ENCODE assay signal across 8 cellular contexts in the genomic region with DNA sequence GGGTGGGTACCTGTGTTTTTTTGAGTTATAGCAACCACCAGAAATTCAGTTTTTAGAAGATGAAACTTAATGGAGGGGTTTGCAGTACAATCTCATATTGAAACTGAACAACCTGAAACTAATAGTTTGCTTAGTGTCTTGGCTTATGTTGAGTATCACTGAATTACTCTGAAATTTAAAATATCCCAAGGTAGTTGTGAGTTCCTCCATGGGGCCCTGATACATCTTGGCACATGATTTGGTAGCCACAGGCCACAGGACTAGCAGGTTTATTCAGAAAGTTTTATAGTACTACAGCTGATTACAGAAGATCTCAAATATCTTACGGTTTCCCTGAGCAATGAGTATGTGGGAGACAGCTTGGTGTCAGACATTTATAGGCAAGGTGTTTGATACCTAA. TPM values are rescaled to one million over a fixed set of nuclear protein-coding genes. Genes with fewer than 3 reads are reported as not detected.
DNase-seq lines count a peak whose midpoint lies in the region; ATAC-seq, FAIRE-seq and TF ChIP-seq lines count a peak whose summit lies in the region.

No MANE protein-coding gene starts in this region.

- H3K79me2 ChIP-seq in HepG2 (ENCODE audit: insufficient read depth, low read length), result peaks cover 92% of the 10 kb centered on the region

- no peak for TF ChIP-seq CTCF in HepG2 (CRISPR knock-in tag; IDR thresholded peaks at IDR 0.05)

- H3K27me3 ChIP-seq in HepG2 (ENCODE audit: control insufficient read depth in 1 of 2, insufficient read depth in 2 of 2, low read length in 2 of 2), result no peaks in the 10 kb centered on the region

- no peak overlapping the region for H3K4me3 ChIP-seq in HepG2 (replicated peaks in 1 of 3; ENCODE audit: insufficient read depth in 1 of 3, low read depth in 2 of 3, low read length in 3 of 3)

- in situ Hi-C loops in HepG2 (cut with HindIII; ENCODE audit: extremely low pct_ligation_motif_present, low pct_unique_long_range_greater_than_20kb), result no loop called here

- WGBS in HepG2 (ENCODE audit: low lambda C conversion rate), result 100% methylated on average over 1 of the region's 1 CpG

- peak overlapping the region; percentile 19 for H3K4me3 Mint-ChIP-seq in activated T-cell treated with anti-CD3 and anti-CD28 coated beads, Interleukin-2, amount 50 U/mL, for 24 hours
- no peak overlapping the region for H3K4me3 Mint-ChIP-seq in activated CD4-positive, alpha-beta memory T cell treated with anti-CD3 and anti-CD28 coated beads, Interleukin-2, amount 10 ng/mL, durations not matched to agents 7 days and 5 days
- H3K4me3 Mint-ChIP-seq in stimulated activated naive B cell treated with anti-CD40 and anti-IgM and Interleukin-4, amounts not matched to agents 10 μg/mL and 1 μg/mL and 100 μg/mL, for 72 hours, result no peak overlapping the region

- peak; percentile 27 for DNase-seq in activated T-cell treated with anti-CD3 and anti-CD28 coated beads, Interleukin-2, amount 50 U/mL, for 24 hours
- no peak for DNase-seq in activated T-cell treated with anti-CD3 and anti-CD28 coated beads, Interleukin-2, amount 50 U/mL, for 1 hour
- DNase-seq in activated CD4-positive, alpha-beta memory T cell treated with anti-CD3 and anti-CD28 coated beads, Interleukin-2, amount 10 ng/mL, durations not matched to agents 7 days and 5 days, result no peak
- DNase-seq in stimulated activated naive B cell treated with anti-CD40 and anti-IgM and Interleukin-4, amounts not matched to agents 10 μg/mL and 1 μg/mL and 100 μg/mL, for 72 hours, result no peak
- DNase-seq in HTR-8/SVneo (ENCODE audit: insufficient read length, low spot score), result no peak
- DNase-seq in DMS153 treated with DMSO at 0.1 percent for 48 hours (lab: John Stamatoyannopoulos, UW; ENCODE audit: unreplicated experiment), result no peak
- no peak for DNase-seq in HepG2 (ENCODE audit: low spot score)

- peak overlapping the region; percentile 86 for H3K27ac Mint-ChIP-seq in activated T-cell treated with anti-CD3 and anti-CD28 coated beads, Interleukin-2, amount 50 U/mL, for 24 hours
- peak overlapping the region; percentile 21 for H3K27ac Mint-ChIP-seq in activated CD4-positive, alpha-beta memory T cell treated with anti-CD3 and anti-CD28 coated beads, Interleukin-2, amount 10 ng/mL, durations not matched to agents 7 days and 5 days
- no peak overlapping the region for H3K27ac Mint-ChIP-seq in stimulated activated naive B cell treated with anti-CD40 and anti-IgM and Interleukin-4, amounts not matched to agents 10 μg/mL and 1 μg/mL and 100 μg/mL, for 72 hours

- no peak for TF ChIP-seq RAD21 in HepG2 (CRISPR knock-in tag; IDR thresholded peaks at IDR 0.05)

- ATAC-seq in HG02870 (IDR thresholded peaks at IDR 0.05; ENCODE audit: unreplicated experiment) (peak; percentile 73), HepG2 (no peak)
- peak; percentile 44 to 65 for ATAC-seq in stimulated activated naive B cell treated with anti-CD40 and anti-IgM and Interleukin-4, amounts not matched to agents 10 μg/mL and 1 μg/mL and 100 μg/mL, for 72 hours (replicated peaks)

- no peak for TF ChIP-seq EP300 in HepG2 (IDR thresholded peaks at IDR 0.05; ENCODE audit: low read depth in 2 of 2, low read length in 2 of 2)
- TF ChIP-seq EP300 in HepG2 (CRISPR knock-in tag; IDR thresholded peaks at IDR 0.05; ENCODE audit: borderline replicate concordance), result no peak

- no peak overlapping the region for H2AFZ ChIP-seq in HepG2 (ENCODE audit: low read length)

- H3K27ac ChIP-seq in HepG2 (ENCODE audit: extremely low read length, insufficient read depth, low read length), result no peak overlapping the region

- H3K27me3 Mint-ChIP-seq in activated T-cell treated with anti-CD3 and anti-CD28 coated beads, Interleukin-2, amount 50 U/mL, for 24 hours, result no peaks in the 10 kb centered on the region
- H3K27me3 Mint-ChIP-seq in activated CD4-positive, alpha-beta memory T cell treated with anti-CD3 and anti-CD28 coated beads, Interleukin-2, amount 10 ng/mL, durations not matched to agents 7 days and 5 days, result no peaks in the 10 kb centered on the region
- no peaks in the 10 kb centered on the region for H3K27me3 Mint-ChIP-seq in stimulated activated naive B cell treated with anti-CD40 and anti-IgM and Interleukin-4, amounts not matched to agents 10 μg/mL and 1 μg/mL and 100 μg/mL, for 72 hours

- no peaks in the 10 kb centered on the region for H3K9me3 Mint-ChIP-seq in activated T-cell treated with anti-CD3 and anti-CD28 coated beads, Interleukin-2, amount 50 U/mL, for 24 hours
- H3K9me3 Mint-ChIP-seq in activated CD4-positive, alpha-beta memory T cell treated with anti-CD3 and anti-CD28 coated beads, Interleukin-2, amount 10 ng/mL, durations not matched to agents 7 days and 5 days, result no peaks in the 10 kb centered on the region
- H3K9me3 Mint-ChIP-seq in stimulated activated naive B cell treated with anti-CD40 and anti-IgM and Interleukin-4, amounts not matched to agents 10 μg/mL and 1 μg/mL and 100 μg/mL, for 72 hours, result no peaks in the 10 kb centered on the region

- FAIRE-seq in HTR-8/SVneo (lab: Jason Lieb, UNC) (no peak), HepG2 (lab: Jason Lieb, UNC) (no peak)

- peaks cover 78% of the 10 kb centered on the region for H3K4me1 Mint-ChIP-seq in activated T-cell treated with anti-CD3 and anti-CD28 coated beads, Interleukin-2, amount 50 U/mL, for 24 hours (ENCODE audit: low read depth)
- peaks cover 69% of the 10 kb centered on the region for H3K4me1 Mint-ChIP-seq in activated CD4-positive, alpha-beta memory T cell treated with anti-CD3 and anti-CD28 coated beads, Interleukin-2, amount 10 ng/mL, durations not matched to agents 7 days and 5 days
- peaks cover 17 to 34% of the 10 kb centered on the region in 2 donors for H3K4me1 Mint-ChIP-seq in stimulated activated naive B cell treated with anti-CD40 and anti-IgM and Interleukin-4, amounts not matched to agents 10 μg/mL and 1 μg/mL and 100 μg/mL, for 72 hours

- no TSS peak for BruUV-seq in HepG2 (replicated peaks; lab: Mats Ljungman, UMichigan)

- peaks cover 6 to 31% of the 10 kb centered on the region in 2 experiments; a peak in 3 of 5 replicates for H3K36me3 ChIP-seq in HepG2 (replicated peaks in 1 of 2; ENCODE audit: control insufficient read depth in 1 of 2, insufficient read depth in 2 of 2, low read length in 2 of 2)

- no peaks in the 10 kb centered on the region for H3K9me3 ChIP-seq in HepG2 (ENCODE audit: low read length)

- no peak overlapping the region for H3K4me2 ChIP-seq in HepG2 (ENCODE audit: low read depth, low read length)

- peaks cover 70% of the 10 kb centered on the region for H4K20me1 ChIP-seq in HepG2 (ENCODE audit: insufficient read depth, low read length)

- no peak for TF ChIP-seq POLR2A in HepG2 (IDR thresholded peaks at IDR 0.05; ENCODE audit: insufficient read depth in 1 of 2, low read depth in 2 of 2, low read length in 2 of 2)

- H3K36me3 Mint-ChIP-seq in activated T-cell treated with anti-CD3 and anti-CD28 coated beads, Interleukin-2, amount 50 U/mL, for 24 hours (ENCODE audit: low read depth), result peaks cover 85% of the 10 kb centered on the region
- H3K36me3 Mint-ChIP-seq in activated CD4-positive, alpha-beta memory T cell treated with anti-CD3 and anti-CD28 coated beads, Interleukin-2, amount 10 ng/mL, durations not matched to agents 7 days and 5 days (ENCODE audit: low read depth), result peaks cover 47% of the 10 kb centered on the region
- peaks cover 22 to 41% of the 10 kb centered on the region in 2 donors for H3K36me3 Mint-ChIP-seq in stimulated activated naive B cell treated with anti-CD40 and anti-IgM and Interleukin-4, amounts not matched to agents 10 μg/mL and 1 μg/mL and 100 μg/mL, for 72 hours

- H3K9ac ChIP-seq in HepG2 (ENCODE audit: insufficient read depth, low read depth, low read length), result no peak overlapping the region

- CTCF ChIA-PET in activated CD4-positive, alpha-beta memory T cell treated with anti-CD3 and anti-CD28 coated beads, Interleukin-2, amount 10 ng/mL, durations not matched to agents 7 days and 5 days (lab: Charles Lee), result interaction anchor here (3.8 kb wide), 1 partner anchor 41 kb away, joined by 16 read pairs; no protein-coding TSS in a partner anchor
- CTCF ChIA-PET in HepG2 (lab: Yijun Ruan, JAX; ENCODE audit: low intra/inter-chr PET ratio, low total read pairs), result no interaction called here

- intact Hi-C loops in HepG2 (cut with micrococcal nuclease; ENCODE audit: unreplicated experiment), result no loop called here

- peaks cover 75% of the 10 kb centered on the region for H3K4me1 ChIP-seq in HepG2 (ENCODE audit: insufficient read depth, low read length)

- POLR2A ChIA-PET in activated CD4-positive, alpha-beta memory T cell treated with anti-CD3 and anti-CD28 coated beads, Interleukin-2, amount 10 ng/mL, durations not matched to agents 7 days and 5 days (lab: Charles Lee), result interaction anchor here (0.7 to 3.5 kb wide), 7 partner anchors 10 to 70 kb away, joined by 3 to 16 read pairs (median 9); a partner anchor contains a TSS
- POLR2A ChIA-PET in HepG2 (lab: Yijun Ruan, JAX), result interaction anchor here (0.8 to 1.6 kb wide), 3 partner anchors 9 to 32 kb away, joined by 3 to 7 read pairs (median 4); a partner anchor contains a TSS

RNA-seq across cellular contexts. Expression of a gene that starts 10.4 kb away (rescaled TPM):
- 100 to 1,000 TPM; 240 to 241 TPM for total RNA-seq in activated CD4-positive, alpha-beta memory T cell treated with anti-CD3 and anti-CD28 coated beads, Interleukin-2, amount 10 ng/mL, durations not matched to agents 7 days and 5 days
- total RNA-seq in HepG2 (2016; rRNA removed; fragmentation: Illumina TruSeq; extraction: Trizol), result 159 and 290 TPM in 2 replicates
- total RNA-seq in HepG2 (2016; cell fraction: cytosol; rRNA removed; fragmentation: Illumina TruSeq; extraction: Trizol; ENCODE audit: low read depth), result 36.7 and 44.1 TPM in 2 replicates
- 170 and 269 TPM in 2 replicates for total RNA-seq in HepG2 (2016; cell fraction: insoluble cytoplasmic fraction; rRNA removed; fragmentation: Illumina TruSeq; extraction: Trizol)
- total RNA-seq in HepG2 (2016; cell fraction: membrane; rRNA removed; fragmentation: Illumina TruSeq; extraction: Trizol), result 155 and 168 TPM in 2 replicates
- total RNA-seq in HepG2 (2016; cell fraction: nucleus; rRNA removed; fragmentation: Illumina TruSeq; extraction: Trizol), result 118 and 124 TPM in 2 replicates
- 43.7 and 54.4 TPM in 2 replicates for polyA plus RNA-seq in HepG2 (2011; rRNA removed)
- 23.9 and 37.8 TPM in 2 replicates for polyA plus RNA-seq in HepG2 (2011; cell fraction: cytosol; rRNA removed)
- polyA plus RNA-seq in HepG2 (2011; cell fraction: nucleus; rRNA removed), result 16.1 and 21.1 TPM in 2 replicates
- 244 and 265 TPM in 2 replicates for polyA plus RNA-seq in HepG2 (2012)
- 58.0 and 58.7 TPM in 2 replicates for polyA plus RNA-seq in HepG2 (2016; cell fraction: cytosol; fragmentation: Illumina TruSeq; extraction: Trizol; ENCODE audit: low read depth)
- 452 and 465 TPM in 2 replicates for polyA plus RNA-seq in HepG2 (2016; cell fraction: insoluble cytoplasmic fraction; fragmentation: Illumina TruSeq; extraction: Trizol; ENCODE audit: low read depth)
- polyA plus RNA-seq in HepG2 (2016; cell fraction: membrane; fragmentation: Illumina TruSeq; extraction: Trizol; ENCODE audit: low read depth), result 140 and 145 TPM in 2 replicates
- 228 and 240 TPM in 2 replicates for polyA plus RNA-seq in HepG2 (2016; cell fraction: nucleus; fragmentation: Illumina TruSeq; extraction: Trizol; ENCODE audit: insufficient read depth, low read depth)
- 15.3 and 29.9 TPM in 2 replicates for polyA minus RNA-seq in HepG2 (2011; rRNA and poly(A)+ RNA removed; ENCODE audit: low replicate concordance)
- polyA minus RNA-seq in HepG2 (2011; cell fraction: cytosol; rRNA and poly(A)+ RNA removed), result 57.2 and 64.6 TPM in 2 replicates
- 23.0 and 29.1 TPM in 2 replicates for polyA minus RNA-seq in HepG2 (2011; cell fraction: nucleus; rRNA and poly(A)+ RNA removed)

RNA-seq across cellular contexts. Expression of a gene that starts 31.9 kb away (rescaled TPM):
- 100 to 1,000 TPM; 529 to 549 TPM for total RNA-seq in activated CD4-positive, alpha-beta memory T cell treated with anti-CD3 and anti-CD28 coated beads, Interleukin-2, amount 10 ng/mL, durations not matched to agents 7 days and 5 days
- 1,051 and 1,399 TPM in 2 replicates for total RNA-seq in HepG2 (2016; rRNA removed; fragmentation: Illumina TruSeq; extraction: Trizol)
- total RNA-seq in HepG2 (2016; cell fraction: cytosol; rRNA removed; fragmentation: Illumina TruSeq; extraction: Trizol; ENCODE audit: low read depth), result 224 and 228 TPM in 2 replicates
- total RNA-seq in HepG2 (2016; cell fraction: insoluble cytoplasmic fraction; rRNA removed; fragmentation: Illumina TruSeq; extraction: Trizol), result 1,021 and 1,411 TPM in 2 replicates
- total RNA-seq in HepG2 (2016; cell fraction: membrane; rRNA removed; fragmentation: Illumina TruSeq; extraction: Trizol), result 344 and 367 TPM in 2 replicates
- 359 and 382 TPM in 2 replicates for total RNA-seq in HepG2 (2016; cell fraction: nucleus; rRNA removed; fragmentation: Illumina TruSeq; extraction: Trizol)
- polyA plus RNA-seq in HepG2 (2011; rRNA removed), result 985 and 1,180 TPM in 2 replicates
- polyA plus RNA-seq in HepG2 (2011; cell fraction: cytosol; rRNA removed), result 961 and 1,057 TPM in 2 replicates
- 521 and 614 TPM in 2 replicates for polyA plus RNA-seq in HepG2 (2011; cell fraction: nucleus; rRNA removed)
- polyA plus RNA-seq in HepG2 (2012), result 690 and 871 TPM in 2 replicates
- polyA plus RNA-seq in HepG2 (2016; cell fraction: cytosol; fragmentation: Illumina TruSeq; extraction: Trizol; ENCODE audit: low read depth), result 156 and 174 TPM in 2 replicates
- polyA plus RNA-seq in HepG2 (2016; cell fraction: insoluble cytoplasmic fraction; fragmentation: Illumina TruSeq; extraction: Trizol; ENCODE audit: low read depth), result 1,081 and 1,136 TPM in 2 replicates
- 252 and 280 TPM in 2 replicates for polyA plus RNA-seq in HepG2 (2016; cell fraction: membrane; fragmentation: Illumina TruSeq; extraction: Trizol; ENCODE audit: low read depth)
- 530 and 544 TPM in 2 replicates for polyA plus RNA-seq in HepG2 (2016; cell fraction: nucleus; fragmentation: Illumina TruSeq; extraction: Trizol; ENCODE audit: insufficient read depth, low read depth)
- polyA minus RNA-seq in HepG2 (2011; rRNA and poly(A)+ RNA removed; ENCODE audit: low replicate concordance), result 2,113 and 3,228 TPM in 2 replicates
- polyA minus RNA-seq in HepG2 (2011; cell fraction: cytosol; rRNA and poly(A)+ RNA removed), result 569 and 591 TPM in 2 replicates
- polyA minus RNA-seq in HepG2 (2011; cell fraction: nucleus; rRNA and poly(A)+ RNA removed), result 160 and 202 TPM in 2 replicates

RNA-seq across cellular contexts. Expression of a gene that starts 47.4 kb away (rescaled TPM):
- 100 to 1,000 TPM; 826 to 860 TPM for total RNA-seq in activated CD4-positive, alpha-beta memory T cell treated with anti-CD3 and anti-CD28 coated beads, Interleukin-2, amount 10 ng/mL, durations not matched to agents 7 days and 5 days
- 1,700 and 2,295 TPM in 2 replicates for total RNA-seq in HepG2 (2016; rRNA removed; fragmentation: Illumina TruSeq; extraction: Trizol)
- total RNA-seq in HepG2 (2016; cell fraction: cytosol; rRNA removed; fragmentation: Illumina TruSeq; extraction: Trizol; ENCODE audit: low read depth), result 1,346 and 1,631 TPM in 2 replicates
- total RNA-seq in HepG2 (2016; cell fraction: insoluble cytoplasmic fraction; rRNA removed; fragmentation: Illumina TruSeq; extraction: Trizol), result 1,693 and 2,342 TPM in 2 replicates
- 2,301 and 2,703 TPM in 2 replicates for total RNA-seq in HepG2 (2016; cell fraction: membrane; rRNA removed; fragmentation: Illumina TruSeq; extraction: Trizol)
- total RNA-seq in HepG2 (2016; cell fraction: nucleus; rRNA removed; fragmentation: Illumina TruSeq; extraction: Trizol), result 536 and 558 TPM in 2 replicates
- polyA plus RNA-seq in HepG2 (2011; rRNA removed), result 688 and 799 TPM in 2 replicates
- 537 and 762 TPM in 2 replicates for polyA plus RNA-seq in HepG2 (2011; cell fraction: cytosol; rRNA removed)
- 98.1 and 131 TPM in 2 replicates for polyA plus RNA-seq in HepG2 (2011; cell fraction: nucleus; rRNA removed)
- polyA plus RNA-seq in HepG2 (2012), result 1,697 and 1,960 TPM in 2 replicates
- polyA plus RNA-seq in HepG2 (2016; cell fraction: cytosol; fragmentation: Illumina TruSeq; extraction: Trizol; ENCODE audit: low read depth), result 1,551 and 1,609 TPM in 2 replicates
- polyA plus RNA-seq in HepG2 (2016; cell fraction: insoluble cytoplasmic fraction; fragmentation: Illumina TruSeq; extraction: Trizol; ENCODE audit: low read depth), result 1,930 and 2,097 TPM in 2 replicates
- polyA plus RNA-seq in HepG2 (2016; cell fraction: membrane; fragmentation: Illumina TruSeq; extraction: Trizol; ENCODE audit: low read depth), result 2,028 and 2,269 TPM in 2 replicates
- 833 and 868 TPM in 2 replicates for polyA plus RNA-seq in HepG2 (2016; cell fraction: nucleus; fragmentation: Illumina TruSeq; extraction: Trizol; ENCODE audit: insufficient read depth, low read depth)
- polyA minus RNA-seq in HepG2 (2011; rRNA and poly(A)+ RNA removed; ENCODE audit: low replicate concordance), result 250 and 557 TPM in 2 replicates
- polyA minus RNA-seq in HepG2 (2011; cell fraction: cytosol; rRNA and poly(A)+ RNA removed), result 139 and 145 TPM in 2 replicates
- 70.6 and 115 TPM in 2 replicates for polyA minus RNA-seq in HepG2 (2011; cell fraction: nucleus; rRNA and poly(A)+ RNA removed)

RNA-seq across cellular contexts. Expression of a gene that starts 47.6 kb away (rescaled TPM):
- 100 to 1,000 TPM; 121 to 126 TPM for total RNA-seq in activated CD4-positive, alpha-beta memory T cell treated with anti-CD3 and anti-CD28 coated beads, Interleukin-2, amount 10 ng/mL, durations not matched to agents 7 days and 5 days
- total RNA-seq in HepG2 (2016; rRNA removed; fragmentation: Illumina TruSeq; extraction: Trizol), result 21.8 and 25.5 TPM in 2 replicates
- total RNA-seq in HepG2 (2016; cell fraction: cytosol; rRNA removed; fragmentation: Illumina TruSeq; extraction: Trizol; ENCODE audit: low read depth), result 7.5 and 9.3 TPM in 2 replicates
- total RNA-seq in HepG2 (2016; cell fraction: insoluble cytoplasmic fraction; rRNA removed; fragmentation: Illumina TruSeq; extraction: Trizol), result 19.6 and 20.3 TPM in 2 replicates
- total RNA-seq in HepG2 (2016; cell fraction: membrane; rRNA removed; fragmentation: Illumina TruSeq; extraction: Trizol), result 10.4 and 11.5 TPM in 2 replicates
- total RNA-seq in HepG2 (2016; cell fraction: nucleus; rRNA removed; fragmentation: Illumina TruSeq; extraction: Trizol), result 26.9 and 27.3 TPM in 2 replicates
- polyA plus RNA-seq in HepG2 (2011; rRNA removed), result 63.5 and 73.5 TPM in 2 replicates
- polyA plus RNA-seq in HepG2 (2011; cell fraction: cytosol; rRNA removed), result 26.0 and 27.6 TPM in 2 replicates
- 119 and 134 TPM in 2 replicates for polyA plus RNA-seq in HepG2 (2011; cell fraction: nucleus; rRNA removed)
- polyA plus RNA-seq in HepG2 (2012), result 46.0 and 50.1 TPM in 2 replicates
- polyA plus RNA-seq in HepG2 (2016; cell fraction: cytosol; fragmentation: Illumina TruSeq; extraction: Trizol; ENCODE audit: low read depth), result 0.96 and 1.7 TPM in 2 replicates
- polyA plus RNA-seq in HepG2 (2016; cell fraction: insoluble cytoplasmic fraction; fragmentation: Illumina TruSeq; extraction: Trizol; ENCODE audit: low read depth), result 18.5 and 25.0 TPM in 2 replicates
- 4.6 and 4.7 TPM in 2 replicates for polyA plus RNA-seq in HepG2 (2016; cell fraction: membrane; fragmentation: Illumina TruSeq; extraction: Trizol; ENCODE audit: low read depth)
- polyA plus RNA-seq in HepG2 (2016; cell fraction: nucleus; fragmentation: Illumina TruSeq; extraction: Trizol; ENCODE audit: insufficient read depth, low read depth), result 52.0 and 52.8 TPM in 2 replicates
- polyA minus RNA-seq in HepG2 (2011; rRNA and poly(A)+ RNA removed; ENCODE audit: low replicate concordance), result 99.4 and 117 TPM in 2 replicates
- 47.0 and 52.8 TPM in 2 replicates for polyA minus RNA-seq in HepG2 (2011; cell fraction: cytosol; rRNA and poly(A)+ RNA removed)
- 86.6 and 108 TPM in 2 replicates for polyA minus RNA-seq in HepG2 (2011; cell fraction: nucleus; rRNA and poly(A)+ RNA removed)
